ENCODE assay signal across 9 cellular contexts in the genomic region with DNA sequence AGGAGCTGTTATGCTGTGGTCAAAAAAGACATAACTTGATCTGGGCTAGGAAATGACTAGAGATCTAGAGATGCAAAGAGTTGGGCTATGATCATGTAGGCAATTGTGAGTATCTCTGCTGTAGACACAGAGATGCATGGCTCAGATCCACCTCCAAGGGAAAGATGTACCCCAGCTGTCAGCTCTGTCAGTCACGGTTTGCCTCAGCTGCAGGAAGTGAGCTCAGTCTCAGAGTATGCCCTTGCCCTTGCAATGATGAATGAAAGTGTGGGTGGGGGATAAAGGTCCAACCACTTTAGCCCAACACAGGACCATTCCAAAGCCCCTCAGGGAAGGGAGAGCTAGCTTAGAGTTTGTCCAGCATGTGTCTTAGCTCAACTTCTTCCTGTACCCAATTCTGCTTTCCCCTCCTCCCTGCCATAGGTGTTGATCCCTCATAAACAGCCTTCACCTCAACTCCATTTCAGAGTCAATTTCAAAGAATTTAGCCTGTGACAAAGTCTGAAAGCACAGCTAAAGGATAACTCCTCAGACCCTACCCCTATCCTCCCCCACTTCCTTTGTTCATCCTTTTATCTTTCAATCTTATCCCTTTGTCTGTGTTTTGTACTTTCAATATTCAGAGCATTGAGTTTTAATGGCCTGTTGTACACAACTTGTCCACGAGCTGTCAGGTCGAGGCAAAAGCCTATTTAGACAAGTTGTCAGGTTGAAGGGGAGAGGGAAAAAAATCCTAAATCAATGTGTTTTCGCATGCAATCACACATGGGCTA.
A peak's percentile ranks its signal among the peaks of the same experiment; 100 is the strongest.
DNase-seq lines count a peak whose midpoint lies in the region; ATAC-seq, FAIRE-seq and TF ChIP-seq lines count a peak whose summit lies in the region.
"Had no signal": no experiment of that assay in that cellular context is flagged by ENCODE, and none has a peak within 500 bp of the region (broad histone marks: within the 10 kb centered on the region; RNA-seq: fewer than 3 reads in every experiment).

No MANE protein-coding gene starts in this region.

- H3K4me3 ChIP-seq in GM06990 (replicated peaks; ENCODE audit: low read depth, low read length): no peak overlapping the region
- H3K4me3 ChIP-seq in K562: no peak overlapping the region
- H3K4me3 ChIP-seq in upper lobe of right lung: no peak overlapping the region
- H3K4me3 ChIP-seq in thyroid gland (replicated peaks in 1 of 3): no peak overlapping the region

- H3K79me2 ChIP-seq in K562 (ENCODE audit: control insufficient read depth, insufficient read depth, low read length): no peaks in the 10 kb centered on the region

- ATAC-seq in GM19438 (IDR thresholded peaks at IDR 0.05; ENCODE audit: low read depth, unreplicated experiment): peak; percentile 88
- ATAC-seq in HG03159 (IDR thresholded peaks at IDR 0.05; ENCODE audit: unreplicated experiment): peak; percentile 96
- no peak for ATAC-seq in K562
- no peak for ATAC-seq in upper lobe of right lung

- H3K9ac ChIP-seq in K562 (ENCODE audit: insufficient read depth in 1 of 2, low read depth in 2 of 2, low read length in 2 of 2): no peak overlapping the region

- TF ChIP-seq RAD21 in K562 (CRISPR knock-in tag; conservative IDR thresholded peaks at IDR 0.05 in 1 of 2, IDR thresholded peaks at IDR 0.05 in 1 of 2): no peak

- H3K27ac ChIP-seq in K562 (ENCODE audit: extremely low read depth, low read depth, low read length) (no peak overlapping the region), upper lobe of right lung (no peak overlapping the region), thyroid gland (no peak overlapping the region)

- H3K27me3 ChIP-seq in GM06990 (replicated peaks; ENCODE audit: control insufficient read depth, insufficient read depth, low read length) (no peaks in the 10 kb centered on the region), K562 (ENCODE audit: control insufficient read depth in 2 of 2, insufficient read depth in 2 of 2, low read length in 2 of 2) (no peaks in the 10 kb centered on the region), upper lobe of right lung (no peaks in the 10 kb centered on the region), thyroid gland (no peaks in the 10 kb centered on the region)

- intact Hi-C loops in K562 (cut with micrococcal nuclease) (no loop called here), upper lobe of right lung (cut with DNase I) (no loop called here), thyroid gland (cut with DNase I) (no loop called here)

- DNase-seq in GM06990 (ENCODE audit: extremely low read depth, insufficient read length): peak; percentile 29
- DNase-seq in K562 (ENCODE audit: extremely low read depth in 1 of 4, low spot score in 3 of 4): no peak
- DNase-seq in NK-92 treated with Interleukin-12 subunit alpha and Interleukin-12 subunit beta, amount 100 ng/mL, for 24 hours (lab: John Stamatoyannopoulos, UW): no peak
- DNase-seq in upper lobe of right lung: no peak
- no peak for DNase-seq in thyroid gland
- DNase-seq in T-helper 9 cell: no peak

- 16% methylated on average over 4 of the region's 4 CpGs for WGBS in K562 (ENCODE audit: insufficient coverage, low coverage, missing lambda C conversion rate)
- WGBS in thyroid gland, 2 donors: 82 to 84% methylated on average over 4 of the region's 4 CpGs

- TF ChIP-seq EP300 in K562 (IDR thresholded peaks at IDR 0.05; ENCODE audit: low read length): no peak

- H3K4me1 ChIP-seq in K562 (replicated peaks in 1 of 2; ENCODE audit: control insufficient read depth in 2 of 2, insufficient read depth in 2 of 2, low read length in 2 of 2) (peaks cover 0 to 9% of the 10 kb centered on the region in 2 experiments; a peak in 3 of 5 replicates), upper lobe of right lung (no peaks in the 10 kb centered on the region), thyroid gland (no peaks in the 10 kb centered on the region)

- H3K36me3 ChIP-seq in GM06990 (ENCODE audit: control insufficient read depth, insufficient read depth, low read length): no peaks in the 10 kb centered on the region
- H3K36me3 ChIP-seq in K562 (ENCODE audit: control insufficient read depth, insufficient read depth, low read length): no peaks in the 10 kb centered on the region
- H3K36me3 ChIP-seq in upper lobe of right lung: no peaks in the 10 kb centered on the region
- H3K36me3 ChIP-seq in thyroid gland: no peaks in the 10 kb centered on the region

- H4K20me1 ChIP-seq in K562 (replicated peaks; ENCODE audit: control insufficient read depth, insufficient read depth, low read length): no peaks in the 10 kb centered on the region

- no peaks in the 10 kb centered on the region for H3K9me1 ChIP-seq in K562 (ENCODE audit: control insufficient read depth, insufficient read depth, low read length)

- BruUV-seq in K562 (replicated peaks; lab: Mats Ljungman, UMichigan): no TSS peak

- H2AFZ ChIP-seq in K562 (ENCODE audit: low read depth, low read length): peak overlapping the region; percentile 59

- TF ChIP-seq CTCF in GM06990 (IDR thresholded peaks at IDR 0.05; ENCODE audit: insufficient read depth, low read length, poor library complexity, severe bottlenecking) (no peak), K562 (IDR thresholded peaks at IDR 0.05 in 2 of 3, conservative IDR thresholded peaks at IDR 0.05 in 1 of 3; ENCODE audit: insufficient read depth in 2 of 3, low read depth in 1 of 3, low read length in 3 of 3) (no peak), upper lobe of right lung (IDR thresholded peaks at IDR 0.05) (no peak), thyroid gland (IDR thresholded peaks at IDR 0.05) (no peak)

- TF ChIP-seq POLR2A in K562 (conservative IDR thresholded peaks at IDR 0.05): no peak
- TF ChIP-seq POLR2A in thyroid gland (IDR thresholded peaks at IDR 0.05): no peak

- no peak for FAIRE-seq in K562 (lab: Jason Lieb, UNC)
- FAIRE-seq: RCC 7860 had no signal

- H3K4me2 ChIP-seq in K562 (ENCODE audit: insufficient read depth, low read length): peak overlapping the region; percentile 49

- CTCF ChIA-PET in K562 (lab: Yijun Ruan, JAX; ENCODE audit: low intra/inter-chr PET ratio): no interaction called here

- H3K9me3 ChIP-seq in K562 (replicated peaks; ENCODE audit: control insufficient read depth, insufficient read depth, low read depth, low read length) (no peaks in the 10 kb centered on the region), upper lobe of right lung (no peaks in the 10 kb centered on the region), thyroid gland (no peaks in the 10 kb centered on the region)

- in situ Hi-C loops in K562 (cut with MboI): no loop called here

- POLR2A ChIA-PET in K562 (lab: Yijun Ruan, JAX): interaction anchor here (0.9 kb wide), 1 partner anchor 81 kb away, joined by 4 read pairs; no protein-coding TSS in a partner anchor

TF ChIP-seq in K562, 482 proteins besides CTCF, POLR2A, EP300 and RAD21:
- TF ChIP-seq TAF15 (IDR thresholded peaks at IDR 0.05; ENCODE audit: low read depth, low read length) (no peak), NCOA6 (IDR thresholded peaks at IDR 0.05) (no peak), SOX6 (IDR thresholded peaks at IDR 0.05) (0 out of 2 replicates have a peak, but pooled peaks have one; percentile 15), RBBP5 (IDR thresholded peaks at IDR 0.05; ENCODE audit: borderline replicate concordance, insufficient read depth, low read length, poor library complexity, severe bottlenecking) (no peak)
- TF ChIP-seq, protein P1, sequence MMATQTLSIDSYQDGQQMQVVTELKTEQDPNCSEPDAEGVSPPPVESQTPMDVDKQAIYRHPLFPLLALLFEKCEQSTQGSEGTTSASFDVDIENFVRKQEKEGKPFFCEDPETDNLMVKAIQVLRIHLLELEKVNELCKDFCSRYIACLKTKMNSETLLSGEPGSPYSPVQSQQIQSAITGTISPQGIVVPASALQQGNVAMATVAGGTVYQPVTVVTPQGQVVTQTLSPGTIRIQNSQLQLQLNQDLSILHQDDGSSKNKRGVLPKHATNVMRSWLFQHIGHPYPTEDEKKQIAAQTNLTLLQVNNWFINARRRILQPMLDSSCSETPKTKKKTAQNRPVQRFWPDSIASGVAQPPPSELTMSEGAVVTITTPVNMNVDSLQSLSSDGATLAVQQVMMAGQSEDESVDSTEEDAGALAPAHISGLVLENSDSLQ (IDR thresholded peaks at IDR 0.05): 0 out of 2 replicates have a peak, but pooled peaks have one; percentile 23

Comparison
In these comparisons a context has a peak if more than half of its experiments do, and no peak if none do; other contexts are left out.
1. ATAC-seq: peak in GM19438 (single experiment) and HG03159 (single experiment); none in K562 (single experiment) and upper lobe of right lung (single experiment).